In the genomic region with DNA sequence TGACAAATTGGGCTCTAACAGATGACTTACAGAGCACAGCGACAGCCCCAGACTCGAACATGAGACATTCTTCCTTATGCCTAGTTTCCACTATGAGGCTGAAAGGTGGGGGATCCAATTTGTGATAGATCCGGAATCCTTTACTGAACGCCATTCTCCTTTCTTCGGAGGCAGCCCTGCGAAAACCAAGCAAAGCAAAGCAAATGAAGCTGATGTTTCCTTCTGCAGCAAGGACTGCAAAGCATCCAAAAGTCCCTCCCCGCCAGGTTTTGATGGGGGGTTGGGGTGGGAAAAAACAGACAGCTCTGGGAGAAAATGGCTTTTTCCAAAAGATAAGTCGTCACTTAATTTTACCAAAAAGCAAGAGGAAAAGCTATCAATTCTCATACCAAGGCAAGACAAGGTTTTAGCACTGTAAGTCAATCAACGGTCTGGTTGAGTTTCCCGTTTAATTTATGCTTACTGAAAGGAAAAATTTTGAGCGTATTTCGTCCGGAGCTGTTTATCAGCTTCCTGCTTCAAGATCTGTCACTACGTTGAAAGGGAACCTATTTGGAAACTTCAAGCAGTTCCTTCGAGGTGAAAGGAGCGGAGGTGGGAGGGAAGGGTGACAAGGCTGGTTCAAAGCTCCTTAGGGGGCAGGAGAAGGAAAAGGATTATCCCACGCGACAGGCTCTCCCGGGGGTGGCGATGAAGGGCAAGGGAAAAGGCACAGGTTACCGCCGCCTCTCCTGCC, we compare ENCODE assay signal across 8 cellular contexts. TPM values are rescaled to one million over a fixed set of nuclear protein-coding genes. Genes with fewer than 3 reads are reported as not detected.
DNase-seq lines count a peak whose midpoint lies in the region; ATAC-seq and FAIRE-seq lines count a peak whose summit lies in the region.

No MANE protein-coding gene starts in this region.

- H3K9me3 ChIP-seq in SJCRH30 (replicated peaks): no peaks in the 10 kb centered on the region
- no peaks in the 10 kb centered on the region for H3K9me3 ChIP-seq in small intestine (ENCODE audit: control insufficient read depth, low read depth)

- FAIRE-seq in small intestine (lab: Jason Lieb, UNC): no peak

- in situ Hi-C loops in T47D (cut with HindIII; ENCODE audit: low pct_unique_long_range_greater_than_20kb, low sequenced_read_pairs): no loop called here

- peaks cover 5% of the 10 kb centered on the region; the same call in 1 of the 2 replicates for H3K36me3 ChIP-seq in SJCRH30
- no peaks in the 10 kb centered on the region for H3K36me3 ChIP-seq in small intestine (ENCODE audit: control insufficient read depth in 2 of 2, insufficient read depth in 2 of 2, low read length in 2 of 2)

- peak overlapping the region; percentile 76 for H3K27ac ChIP-seq in SJCRH30
- peak overlapping the region; percentile 68 to 95 for H3K27ac ChIP-seq in small intestine (ENCODE audit: low read depth in 1 of 2, low read length in 1 of 2)

- no peaks in the 10 kb centered on the region for H3K27me3 ChIP-seq in SJCRH30
- H3K27me3 ChIP-seq in small intestine (ENCODE audit: control insufficient read depth in 2 of 2, insufficient read depth in 2 of 2, low read length in 2 of 2): no peaks in the 10 kb centered on the region

- DNase-seq in DMS114 treated with DMSO at 0.1 percent for 48 hours (lab: John Stamatoyannopoulos, UW; ENCODE audit: unreplicated experiment) (peak; percentile 18), SJCRH30 (peak; percentile 32 to 53), T47D (ENCODE audit: low read depth in 1 of 2, low spot score in 1 of 2) (peak; percentile 21 to 50), inferior parietal cortex (ENCODE audit: extremely low spot score) (peak; percentile 44), small intestine (peak; percentile 44)

- H3K4me3 ChIP-seq in SJCRH30 (peak overlapping the region; percentile 96), small intestine (ENCODE audit: low read depth in 1 of 2, low read length in 2 of 2) (peak overlapping the region; percentile 72 to 96)

- H3K4me1 ChIP-seq in SJCRH30: no peaks in the 10 kb centered on the region
- peaks cover 0 to 3% of the 10 kb centered on the region in 2 donors for H3K4me1 ChIP-seq in small intestine (ENCODE audit: control insufficient read depth in 2 of 2, insufficient read depth in 1 of 2, low read depth in 1 of 2, low read length in 1 of 2)

- WGBS in small intestine, 3 donors: 0 to 1% (median 1%) methylated on average over 20 to 22 of the region's 22 CpGs

- ATAC-seq in HG03439 (IDR thresholded peaks at IDR 0.05; ENCODE audit: unreplicated experiment) (peak; percentile 15), GM19455 (IDR thresholded peaks at IDR 0.05; ENCODE audit: unreplicated experiment) (no peak), HG03175 (IDR thresholded peaks at IDR 0.05; ENCODE audit: unreplicated experiment) (no peak)

RNA-seq across cellular contexts. Expression of gene SYNJ1, which starts 0.9 kb away (rescaled TPM):
- total RNA-seq in SJCRH30 (2014; rRNA removed; shearing (Covaris generic)): 8.9 and 9.7 TPM in 2 replicates
- polyA plus RNA-seq in small intestine: 1 to 10 TPM; 4.6 to 7.8 (median 5.4) TPM

RNA-seq across cellular contexts. Expression of gene PAXBP1, which starts 44.6 kb away (rescaled TPM):
- 67.5 and 81.7 TPM in 2 replicates for total RNA-seq in SJCRH30 (2014; rRNA removed; shearing (Covaris generic))
- 10 to 100 TPM; 19.0 to 38.2 (median 28.1) TPM for polyA plus RNA-seq in small intestine
